In the genomic region with DNA sequence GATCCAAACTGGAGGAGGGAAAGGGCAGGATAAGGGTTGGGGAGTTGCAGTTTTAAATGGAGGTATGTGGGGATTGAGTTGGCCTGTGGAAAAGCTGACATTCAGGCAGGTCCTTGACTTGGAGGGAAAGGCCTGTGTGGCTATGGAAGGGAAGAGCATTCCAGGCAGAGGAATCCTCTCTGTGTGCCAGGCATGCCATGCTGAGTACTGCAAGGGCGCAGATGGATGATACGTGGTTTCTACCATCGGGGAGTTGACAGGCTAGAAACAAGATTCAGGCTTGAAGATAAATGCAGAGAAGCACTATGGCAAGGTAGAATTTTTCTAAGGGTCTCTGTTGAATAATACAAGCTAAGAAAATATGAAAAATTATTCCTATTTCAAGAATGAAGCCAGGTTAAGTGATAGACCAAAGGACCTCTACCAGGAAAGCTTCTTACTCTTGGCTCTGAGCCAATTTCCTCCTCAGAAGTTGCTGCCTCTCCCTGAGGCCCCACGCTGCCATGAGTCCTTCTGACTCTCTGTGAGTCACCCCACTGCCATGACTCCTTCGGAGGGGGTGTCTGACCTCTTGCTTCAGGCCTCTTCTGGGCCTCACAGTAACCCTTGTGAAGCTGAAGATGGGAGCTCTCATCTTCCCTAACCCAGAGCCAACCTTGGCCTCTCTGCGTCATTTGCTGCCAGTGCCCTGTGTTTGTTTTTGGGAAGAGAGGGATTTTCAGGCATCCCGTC, we compare ENCODE assay signal across 12 cellular contexts.
DNase-seq lines count a peak whose midpoint lies in the region; ATAC-seq, FAIRE-seq and TF ChIP-seq lines count a peak whose summit lies in the region.
"Had no signal": no experiment of that assay in that cellular context is flagged by ENCODE, and none has a peak within 500 bp of the region (broad histone marks: within the 10 kb centered on the region; RNA-seq: fewer than 3 reads in every experiment).

No MANE protein-coding gene starts in this region.

- H3K36me3 ChIP-seq in right atrium auricular region = no peaks in the 10 kb centered on the region
- H3K36me3 ChIP-seq: thoracic aorta had no signal

- H3K27ac ChIP-seq in right atrium auricular region = peak overlapping the region in 1 of 2 donors; percentile 17
- H3K27ac ChIP-seq: thoracic aorta had no signal

- TF ChIP-seq CTCF in right atrium auricular region (IDR thresholded peaks at IDR 0.05) (no peak), fibroblast of villous mesenchyme (IDR thresholded peaks at IDR 0.05; ENCODE audit: insufficient read depth, low read depth, low read length) (no peak)

- no peak for FAIRE-seq in urothelium cell line (lab: Jason Lieb, UNC)
- FAIRE-seq: colon had no signal

- intact Hi-C loops in Right ventricle myocardium inferior (cut with DNase I) = no loop called here

- peaks cover 0 to 4% of the 10 kb centered on the region in 2 donors for H3K4me1 ChIP-seq in right atrium auricular region

- no peak for DNase-seq in Right ventricle myocardium inferior (ENCODE audit: missing footprints)
- no peak for DNase-seq in right atrium auricular region (ENCODE audit: low spot score)
- peak; percentile 78 for DNase-seq in fibroblast of villous mesenchyme (ENCODE audit: low read depth)
- peak; percentile 74 for DNase-seq in urothelium cell line (ENCODE audit: low spot score)
- no peak for DNase-seq in stimulated activated CD4-positive, alpha-beta T cell treated with anti-CD3 and anti-CD28 coated beads, Interleukin-12 subunit alpha, Interleukin-12 subunit beta, amount 100 ng/mL, for 4 hours
- DNase-seq in HuH-7 (ENCODE audit: low spot score) = no peak
- DNase-seq: GF-D8, posterior cingulate gyrus had no signal

- H3K9me3 ChIP-seq in right atrium auricular region = no peaks in the 10 kb centered on the region
- H3K9me3 ChIP-seq: thoracic aorta had no signal

- H3K4me3 ChIP-seq in right atrium auricular region = no peak overlapping the region
- no peak overlapping the region for H3K4me3 ChIP-seq in fibroblast of villous mesenchyme (ENCODE audit: low read depth, low read length)
- H3K4me3 ChIP-seq: thoracic aorta had no signal

- ATAC-seq in Right ventricle myocardium inferior (peak; percentile 91), SK-N-SH treated with all-trans-retinoic acid at 6 μM for 48 hours (peak; percentile 96), GM19452 (IDR thresholded peaks at IDR 0.05; ENCODE audit: unreplicated experiment) (no peak)

- no peaks in the 10 kb centered on the region for H3K27me3 ChIP-seq in right atrium auricular region

TF ChIP-seq in SK-N-SH treated with all-trans-retinoic acid at 6 μM for 48 hours, 23 proteins besides CTCF, POLR2A, EP300 and RAD21:
- no peak for TF ChIP-seq OSR1 (CRISPR knock-in tag; IDR thresholded peaks at IDR 0.05)
- TF ChIP-seq TCF4 (CRISPR knock-in tag; IDR thresholded peaks at IDR 0.05; ENCODE audit: borderline replicate concordance) = no peak
- no peak for TF ChIP-seq TOX (CRISPR knock-in tag; IDR thresholded peaks at IDR 0.05; ENCODE audit: borderline replicate concordance)
- TF ChIP-seq BACH2 (CRISPR knock-in tag; IDR thresholded peaks at IDR 0.05; ENCODE audit: borderline replicate concordance) = no peak
- TF ChIP-seq ZNF565 (CRISPR knock-in tag; conservative IDR thresholded peaks at IDR 0.05; ENCODE audit: low read depth) = no peak
- TF ChIP-seq ESRRG (CRISPR knock-in tag; IDR thresholded peaks at IDR 0.05) = no peak
- no peak for TF ChIP-seq ISL1 (CRISPR knock-in tag; IDR thresholded peaks at IDR 0.05)
- TF ChIP-seq, protein P1, sequence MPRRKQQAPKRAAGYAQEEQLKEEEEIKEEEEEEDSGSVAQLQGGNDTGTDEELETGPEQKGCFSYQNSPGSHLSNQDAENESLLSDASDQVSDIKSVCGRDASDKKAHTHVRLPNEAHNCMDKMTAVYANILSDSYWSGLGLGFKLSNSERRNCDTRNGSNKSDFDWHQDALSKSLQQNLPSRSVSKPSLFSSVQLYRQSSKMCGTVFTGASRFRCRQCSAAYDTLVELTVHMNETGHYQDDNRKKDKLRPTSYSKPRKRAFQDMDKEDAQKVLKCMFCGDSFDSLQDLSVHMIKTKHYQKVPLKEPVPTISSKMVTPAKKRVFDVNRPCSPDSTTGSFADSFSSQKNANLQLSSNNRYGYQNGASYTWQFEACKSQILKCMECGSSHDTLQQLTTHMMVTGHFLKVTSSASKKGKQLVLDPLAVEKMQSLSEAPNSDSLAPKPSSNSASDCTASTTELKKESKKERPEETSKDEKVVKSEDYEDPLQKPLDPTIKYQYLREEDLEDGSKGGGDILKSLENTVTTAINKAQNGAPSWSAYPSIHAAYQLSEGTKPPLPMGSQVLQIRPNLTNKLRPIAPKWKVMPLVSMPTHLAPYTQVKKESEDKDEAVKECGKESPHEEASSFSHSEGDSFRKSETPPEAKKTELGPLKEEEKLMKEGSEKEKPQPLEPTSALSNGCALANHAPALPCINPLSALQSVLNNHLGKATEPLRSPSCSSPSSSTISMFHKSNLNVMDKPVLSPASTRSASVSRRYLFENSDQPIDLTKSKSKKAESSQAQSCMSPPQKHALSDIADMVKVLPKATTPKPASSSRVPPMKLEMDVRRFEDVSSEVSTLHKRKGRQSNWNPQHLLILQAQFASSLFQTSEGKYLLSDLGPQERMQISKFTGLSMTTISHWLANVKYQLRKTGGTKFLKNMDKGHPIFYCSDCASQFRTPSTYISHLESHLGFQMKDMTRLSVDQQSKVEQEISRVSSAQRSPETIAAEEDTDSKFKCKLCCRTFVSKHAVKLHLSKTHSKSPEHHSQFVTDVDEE (CRISPR knock-in tag; IDR thresholded peaks at IDR 0.05) = no peak
- TF ChIP-seq ZFP3 (CRISPR knock-in tag; IDR thresholded peaks at IDR 0.05) = no peak
- no peak for TF ChIP-seq ZC3H10 (CRISPR knock-in tag; IDR thresholded peaks at IDR 0.05)
- TF ChIP-seq, protein P2, sequence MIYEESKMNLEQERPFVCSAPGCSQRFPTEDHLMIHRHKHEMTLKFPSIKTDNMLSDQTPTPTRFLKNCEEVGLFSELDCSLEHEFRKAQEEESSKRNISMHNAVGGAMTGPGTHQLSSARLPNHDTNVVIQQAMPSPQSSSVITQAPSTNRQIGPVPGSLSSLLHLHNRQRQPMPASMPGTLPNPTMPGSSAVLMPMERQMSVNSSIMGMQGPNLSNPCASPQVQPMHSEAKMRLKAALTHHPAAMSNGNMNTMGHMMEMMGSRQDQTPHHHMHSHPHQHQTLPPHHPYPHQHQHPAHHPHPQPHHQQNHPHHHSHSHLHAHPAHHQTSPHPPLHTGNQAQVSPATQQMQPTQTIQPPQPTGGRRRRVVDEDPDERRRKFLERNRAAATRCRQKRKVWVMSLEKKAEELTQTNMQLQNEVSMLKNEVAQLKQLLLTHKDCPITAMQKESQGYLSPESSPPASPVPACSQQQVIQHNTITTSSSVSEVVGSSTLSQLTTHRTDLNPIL (CRISPR knock-in tag; IDR thresholded peaks at IDR 0.05; ENCODE audit: low read depth) = no peak
- TF ChIP-seq PPARA (CRISPR knock-in tag; IDR thresholded peaks at IDR 0.05; ENCODE audit: borderline replicate concordance) = no peak
- TF ChIP-seq ARNTL (CRISPR knock-in tag; IDR thresholded peaks at IDR 0.05; ENCODE audit: borderline replicate concordance, low read depth) = no peak
- TF ChIP-seq GLIS3 (CRISPR knock-in tag; IDR thresholded peaks at IDR 0.05) = no peak
- TF ChIP-seq SNAI2 (CRISPR knock-in tag; IDR thresholded peaks at IDR 0.05) = no peak
- no peak for TF ChIP-seq ZNF70 (CRISPR knock-in tag; IDR thresholded peaks at IDR 0.05)
- TF ChIP-seq, protein P3, sequence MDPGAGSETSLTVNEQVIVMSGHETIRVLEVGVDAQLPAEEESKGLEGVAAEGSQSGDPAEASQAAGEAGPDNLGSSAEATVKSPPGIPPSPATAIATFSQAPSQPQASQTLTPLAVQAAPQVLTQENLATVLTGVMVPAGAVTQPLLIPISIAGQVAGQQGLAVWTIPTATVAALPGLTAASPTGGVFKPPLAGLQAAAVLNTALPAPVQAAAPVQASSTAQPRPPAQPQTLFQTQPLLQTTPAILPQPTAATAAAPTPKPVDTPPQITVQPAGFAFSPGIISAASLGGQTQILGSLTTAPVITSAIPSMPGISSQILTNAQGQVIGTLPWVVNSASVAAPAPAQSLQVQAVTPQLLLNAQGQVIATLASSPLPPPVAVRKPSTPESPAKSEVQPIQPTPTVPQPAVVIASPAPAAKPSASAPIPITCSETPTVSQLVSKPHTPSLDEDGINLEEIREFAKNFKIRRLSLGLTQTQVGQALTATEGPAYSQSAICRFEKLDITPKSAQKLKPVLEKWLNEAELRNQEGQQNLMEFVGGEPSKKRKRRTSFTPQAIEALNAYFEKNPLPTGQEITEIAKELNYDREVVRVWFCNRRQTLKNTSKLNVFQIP (CRISPR knock-in tag; IDR thresholded peaks at IDR 0.05; ENCODE audit: borderline replicate concordance, low read depth) = no peak
TF ChIP-seq in SK-N-SH treated with all-trans-retinoic acid at 6 μM for 48 hours: peak in this region for 0.

Comparison
In these comparisons a context has a peak if more than half of its experiments do, and no peak if none do; other contexts are left out.
1. DNase-seq: peak in fibroblast of villous mesenchyme (single experiment) and urothelium cell line (single experiment); none in Right ventricle myocardium inferior (single experiment), right atrium auricular region (single experiment), stimulated activated CD4-positive, alpha-beta T cell treated with anti-CD3 and anti-CD28 coated beads, Interleukin-12 subunit alpha, Interleukin-12 subunit beta, amount 100 ng/mL, for 4 hours (single experiment) and HuH-7 (single experiment).